Comparison of ENCODE assay signal across 1 cellular context in genomic region chr17:81713556-81714411, GRCh38.
TF ChIP-seq lines count a peak whose summit lies in the region.

No MANE protein-coding gene starts in this region.

TF ChIP-seq in K562, 482 proteins besides CTCF, POLR2A, EP300 and RAD21 (continued from another document and continues in another):
- TF ChIP-seq FOXP4 (CRISPR knock-in tag; IDR thresholded peaks at IDR 0.05; ENCODE audit: borderline replicate concordance) (0 out of 2 replicates have a peak, but pooled peaks have one; percentile 15), HDAC8 (tag; IDR thresholded peaks at IDR 0.05) (no peak), RBM14 (IDR thresholded peaks at IDR 0.05; ENCODE audit: borderline replicate concordance, insufficient read depth, low read depth, low read length) (no peak), ZBTB7A (IDR thresholded peaks at IDR 0.05; ENCODE audit: borderline replicate concordance, control insufficient read depth, low read depth, low read length) (peak; percentile 36; the same call in 1 of the 2 replicates), GABPB2 (CRISPR knock-in tag; conservative IDR thresholded peaks at IDR 0.05) (no peak), ZNF277 (CRISPR knock-in tag; IDR thresholded peaks at IDR 0.05; ENCODE audit: borderline replicate concordance) (no peak), ZNF431 (CRISPR knock-in tag; IDR thresholded peaks at IDR 0.05) (no peak), ERF (CRISPR knock-in tag; IDR thresholded peaks at IDR 0.05) (no peak), SP1 (CRISPR knock-in tag; IDR thresholded peaks at IDR 0.05) (peak; percentile 41; the same call in 1 of the 2 replicates), TOE1 (IDR thresholded peaks at IDR 0.05; ENCODE audit: borderline replicate concordance) (no peak), TOE1 (CRISPR knock-in tag; IDR thresholded peaks at IDR 0.05; ENCODE audit: borderline replicate concordance, low read depth) (no peak), SRSF7 (optimal IDR thresholded peaks at IDR 0.05; ENCODE audit: low read depth, low read length) (no peak), CEBPG (CRISPR knock-in tag; IDR thresholded peaks at IDR 0.05) (no peak), CEBPG (tag; conservative IDR thresholded peaks at IDR 0.05 in 1 of 2, IDR thresholded peaks at IDR 0.05 in 1 of 2) (no peak), CBFA2T3 (IDR thresholded peaks at IDR 0.05) (no peak), NCOA2 (IDR thresholded peaks at IDR 0.05; ENCODE audit: partially characterized antibody in 2 of 2) (no peak), ZNF232 (CRISPR knock-in tag; IDR thresholded peaks at IDR 0.05) (no peak), ZNF384 (IDR thresholded peaks at IDR 0.05; ENCODE audit: low read depth, low read length) (no peak), MXD1 (CRISPR knock-in tag; IDR thresholded peaks at IDR 0.05; ENCODE audit: borderline replicate concordance, poor library complexity, severe bottlenecking) (no peak), TCFL5 (CRISPR knock-in tag; conservative IDR thresholded peaks at IDR 0.05) (no peak), KLF6 (CRISPR knock-in tag; IDR thresholded peaks at IDR 0.05; ENCODE audit: borderline replicate concordance) (no peak), SFPQ (IDR thresholded peaks at IDR 0.05; ENCODE audit: low read depth, low read length) (no peak), ZNF830 (CRISPR knock-in tag; IDR thresholded peaks at IDR 0.05) (no peak), ILK (tag; IDR thresholded peaks at IDR 0.05; ENCODE audit: borderline replicate concordance, low read depth) (no peak), ARID1B (IDR thresholded peaks at IDR 0.05) (no peak), ZNF77 (CRISPR knock-in tag; IDR thresholded peaks at IDR 0.05) (no peak), RUNX1 (IDR thresholded peaks at IDR 0.05; ENCODE audit: low read depth) (no peak), CSDE1 (IDR thresholded peaks at IDR 0.05) (no peak), CGGBP1 (CRISPR knock-in tag; IDR thresholded peaks at IDR 0.05) (no peak), E2F8 (IDR thresholded peaks at IDR 0.05; ENCODE audit: low read depth, partially characterized antibody) (no peak), SIX5 (IDR thresholded peaks at IDR 0.05; ENCODE audit: borderline replicate concordance in 1 of 2, insufficient read depth in 1 of 2, low read depth in 1 of 2, low read length in 2 of 2) (no peak), ARID2 (IDR thresholded peaks at IDR 0.05) (no peak), MYNN (IDR thresholded peaks at IDR 0.05) (no peak; the same call in 1 of the 2 replicates), MYNN (CRISPR knock-in tag; IDR thresholded peaks at IDR 0.05) (no peak), HDAC1 (IDR thresholded peaks at IDR 0.05) (0 out of 4 replicates have a peak, but pooled peaks of 1 of the 2 experiments have one; percentile 31), E4F1 (CRISPR knock-in tag; IDR thresholded peaks at IDR 0.05; ENCODE audit: borderline replicate concordance) (no peak), ZMIZ1 (IDR thresholded peaks at IDR 0.05; ENCODE audit: low read depth in 2 of 2, low read length in 2 of 2) (no peak), HNRNPUL1 (IDR thresholded peaks at IDR 0.05; ENCODE audit: low read length) (no peak), CBX5 (IDR thresholded peaks at IDR 0.05; ENCODE audit: borderline replicate concordance, low read depth) (no peak)
